Comparison of ENCODE assay signal across 26 cellular contexts in genomic region chr9:138052635-138053320, GRCh38.
A peak's percentile ranks its signal among the peaks of the same experiment; 100 is the strongest.
DNase-seq lines count a peak whose midpoint lies in the region; ATAC-seq, FAIRE-seq and TF ChIP-seq lines count a peak whose summit lies in the region.
"Had no signal": no experiment of that assay in that cellular context is flagged by ENCODE, and none has a peak within 500 bp of the region (broad histone marks: within the 10 kb centered on the region; RNA-seq: fewer than 3 reads in every experiment).

No MANE protein-coding gene starts in this region.

- POLR2A ChIA-PET in K562 (lab: Yijun Ruan, JAX), result interaction anchor here (1.2 kb wide), 1 partner anchor 13 kb away, joined by 6 read pairs; no protein-coding TSS in a partner anchor

- peak; percentile 32 for DNase-seq in activated CD8-positive, alpha-beta memory T cell treated with anti-CD3 and anti-CD28 coated beads for 24 hours
- DNase-seq in activated CD8-positive, alpha-beta memory T cell treated with anti-CD3 and anti-CD28 coated beads, Interleukin-2, amount 50 U/mL, for 4 hours, result no peak
- DNase-seq in K562 (ENCODE audit: extremely low read depth in 1 of 4, low spot score in 3 of 4), result no peak
- DNase-seq in neural crest cell (ENCODE audit: low read depth, low spot score), result no peak
- DNase-seq in type B pancreatic cell (ENCODE audit: extremely low spot score, unreplicated experiment), result peak; percentile 62
- DNase-seq in NCI-H526 treated with DMSO at 0.1 percent for 48 hours (lab: John Stamatoyannopoulos, UW), result no peak
- DNase-seq in NCI-H524 (lab: John Stamatoyannopoulos, UW), result no peak
- DNase-seq in NCI-H1417 (lab: John Stamatoyannopoulos, UW), result no peak
- DNase-seq: activated CD4-positive, alpha-beta T cell treated with anti-CD3 and anti-CD28 coated beads for 4 hours; activated naive CD4-positive, alpha-beta T cell treated with anti-CD3 and anti-CD28 coated beads, Interleukin-2, amount 10 ng/mL, durations not matched to agents 7 days and 5 days; activated T-cell treated with anti-CD3 and anti-CD28 coated beads, Interleukin-2, amount 50 U/mL, for 72 hours; amniotic stem cell; Caco-2; cortex of kidney; DMS79 treated with DMSO at 0.1 percent for 48 hours; effector memory CD8-positive, alpha-beta T cell; GOT3; left ventricle myocardium superior; NCI-H1694; SIG-M5; stimulated activated CD4-positive, alpha-beta T cell treated with anti-CD3 and anti-CD28 coated beads, Interleukin-4, amount 100 ng/mL, for 24 hours had no signal

- CTCF ChIA-PET in K562 (lab: Yijun Ruan, JAX; ENCODE audit: low intra/inter-chr PET ratio), result no interaction called here

- TF ChIP-seq POLR2A in K562 (conservative IDR thresholded peaks at IDR 0.05), result no peak

- H3K9me3 ChIP-seq in K562 (replicated peaks; ENCODE audit: control insufficient read depth, insufficient read depth, low read depth, low read length), result no peaks in the 10 kb centered on the region
- H3K9me3 ChIP-seq: Caco-2, prostate gland, right lobe of liver, upper lobe of left lung had no signal

- peak overlapping the region; percentile 27 for H3K27ac Mint-ChIP-seq in neural crest cell (ENCODE audit: unreplicated experiment)
- no peak overlapping the region for H3K27ac Mint-ChIP-seq in type B pancreatic cell
- H3K27ac Mint-ChIP-seq: activated naive CD4-positive, alpha-beta T cell treated with anti-CD3 and anti-CD28 coated beads, Interleukin-2, amount 10 ng/mL, durations not matched to agents 7 days and 5 days; activated T-cell treated with anti-CD3 and anti-CD28 coated beads, Interleukin-2, amount 50 U/mL, for 72 hours had no signal

- H3K9me1 ChIP-seq in K562 (ENCODE audit: control insufficient read depth, insufficient read depth, low read length), result no peaks in the 10 kb centered on the region

- in situ Hi-C loops in K562 (cut with MboI), result no loop called here

- H3K79me2 ChIP-seq in K562 (ENCODE audit: control insufficient read depth, insufficient read depth, low read length), result no peaks in the 10 kb centered on the region

- H3K27ac ChIP-seq in K562 (ENCODE audit: extremely low read depth, low read depth, low read length), result no peak overlapping the region
- H3K27ac ChIP-seq: C4-2B, prostate gland, right lobe of liver, upper lobe of left lung had no signal

- TF ChIP-seq CTCF in K562 (IDR thresholded peaks at IDR 0.05 in 2 of 3, conservative IDR thresholded peaks at IDR 0.05 in 1 of 3; ENCODE audit: insufficient read depth in 2 of 3, low read depth in 1 of 3, low read length in 3 of 3) (no peak), neural crest cell (conservative IDR thresholded peaks at IDR 0.05) (no peak), type B pancreatic cell (conservative IDR thresholded peaks at IDR 0.05) (no peak)

- no peak overlapping the region for H3K9ac ChIP-seq in K562 (ENCODE audit: insufficient read depth in 1 of 2, low read depth in 2 of 2, low read length in 2 of 2)

- no peaks in the 10 kb centered on the region for H3K4me1 Mint-ChIP-seq in neural crest cell
- peaks cover 1% of the 10 kb centered on the region for H3K4me1 Mint-ChIP-seq in type B pancreatic cell (ENCODE audit: unreplicated experiment)
- H3K4me1 Mint-ChIP-seq: activated naive CD4-positive, alpha-beta T cell treated with anti-CD3 and anti-CD28 coated beads, Interleukin-2, amount 10 ng/mL, durations not matched to agents 7 days and 5 days had no signal

- H3K36me3 Mint-ChIP-seq in neural crest cell (ENCODE audit: low read depth), result no peaks in the 10 kb centered on the region
- H3K36me3 Mint-ChIP-seq in type B pancreatic cell, result no peaks in the 10 kb centered on the region
- H3K36me3 Mint-ChIP-seq: activated naive CD4-positive, alpha-beta T cell treated with anti-CD3 and anti-CD28 coated beads, Interleukin-2, amount 10 ng/mL, durations not matched to agents 7 days and 5 days had no signal

- peaks cover 47 to 73% of the 10 kb centered on the region in 2 experiments; a peak in 4 of 5 replicates for H3K27me3 ChIP-seq in K562 (ENCODE audit: control insufficient read depth in 2 of 2, insufficient read depth in 2 of 2, low read length in 2 of 2)
- H3K27me3 ChIP-seq: right lobe of liver, upper lobe of left lung had no signal

- H4K20me1 ChIP-seq in K562 (replicated peaks; ENCODE audit: control insufficient read depth, insufficient read depth, low read length), result 0 out of 2 replicates have a peak, but pooled peaks cover 4% of the 10 kb centered on the region

- WGBS in K562 (ENCODE audit: insufficient coverage, low coverage, missing lambda C conversion rate), result 2% methylated on average over 12 of the region's 12 CpGs

- no peak overlapping the region for H3K4me3 ChIP-seq in K562
- H3K4me3 ChIP-seq: prostate gland, right lobe of liver, upper lobe of left lung had no signal

- intact Hi-C loops in K562 (cut with micrococcal nuclease), result no loop called here

- no TSS peak for BruUV-seq in K562 (replicated peaks; lab: Mats Ljungman, UMichigan)

- H3K4me1 ChIP-seq in K562 (replicated peaks in 1 of 2; ENCODE audit: control insufficient read depth in 2 of 2, insufficient read depth in 2 of 2, low read length in 2 of 2), result peaks cover 0 to 15% of the 10 kb centered on the region in 2 experiments; a peak in 3 of 5 replicates
- H3K4me1 ChIP-seq: Caco-2, prostate gland, right lobe of liver, upper lobe of left lung had no signal

- H3K9me3 Mint-ChIP-seq in neural crest cell (no peaks in the 10 kb centered on the region), type B pancreatic cell (no peaks in the 10 kb centered on the region)
- H3K9me3 Mint-ChIP-seq: activated naive CD4-positive, alpha-beta T cell treated with anti-CD3 and anti-CD28 coated beads, Interleukin-2, amount 10 ng/mL, durations not matched to agents 7 days and 5 days; activated T-cell treated with anti-CD3 and anti-CD28 coated beads, Interleukin-2, amount 50 U/mL, for 72 hours; effector memory CD8-positive, alpha-beta T cell had no signal

- no peak for TF ChIP-seq RAD21 in K562 (CRISPR knock-in tag; conservative IDR thresholded peaks at IDR 0.05 in 1 of 2, IDR thresholded peaks at IDR 0.05 in 1 of 2)

- peak overlapping the region; percentile 62 for H2AFZ ChIP-seq in K562 (ENCODE audit: low read depth, low read length)

- H3K4me2 ChIP-seq in K562 (ENCODE audit: insufficient read depth, low read length), result no peak overlapping the region; the same call in 1 of the 2 replicates

- H3K27me3 Mint-ChIP-seq in neural crest cell (ENCODE audit: low read depth) (no peaks in the 10 kb centered on the region), type B pancreatic cell (no peaks in the 10 kb centered on the region)

- H3K4me3 Mint-ChIP-seq in neural crest cell (no peak overlapping the region), type B pancreatic cell (no peak overlapping the region)
- H3K4me3 Mint-ChIP-seq: activated naive CD4-positive, alpha-beta T cell treated with anti-CD3 and anti-CD28 coated beads, Interleukin-2, amount 10 ng/mL, durations not matched to agents 7 days and 5 days; activated T-cell treated with anti-CD3 and anti-CD28 coated beads, Interleukin-2, amount 50 U/mL, for 72 hours; effector memory CD8-positive, alpha-beta T cell had no signal

- no peak for FAIRE-seq in K562 (lab: Jason Lieb, UNC)
- FAIRE-seq: bronchial epithelial cell had no signal

- no peak for ATAC-seq in K562
- ATAC-seq: activated T-cell treated with anti-CD3 and anti-CD28 coated beads, Interleukin-2, amount 50 U/mL, for 72 hours; effector memory CD8-positive, alpha-beta T cell; left ventricle myocardium superior; right lobe of liver had no signal

- no peak for TF ChIP-seq EP300 in K562 (IDR thresholded peaks at IDR 0.05; ENCODE audit: low read length)

- H3K36me3 ChIP-seq in K562 (ENCODE audit: control insufficient read depth, insufficient read depth, low read length), result no peaks in the 10 kb centered on the region
- H3K36me3 ChIP-seq: prostate gland, right lobe of liver, upper lobe of left lung had no signal

TF ChIP-seq in K562, 482 proteins besides CTCF, POLR2A, EP300 and RAD21:
- TF ChIP-seq YY1 (IDR thresholded peaks at IDR 0.05; ENCODE audit: borderline replicate concordance in 1 of 3, control insufficient read depth in 1 of 3, extremely low read depth in 1 of 3, insufficient read depth in 3 of 3, insufficient read length in 1 of 3, insufficient replicate concordance in 2 of 3, low read depth in 1 of 3, low read length in 2 of 3) (no peak), SIRT6 (IDR thresholded peaks at IDR 0.05; ENCODE audit: low read depth, low read length) (no peak), SMARCA5 (IDR thresholded peaks at IDR 0.05) (no peak), HDAC2 (IDR thresholded peaks at IDR 0.05) (no peak), ILF3 (IDR thresholded peaks at IDR 0.05; ENCODE audit: borderline replicate concordance) (no peak), ATF7 (IDR thresholded peaks at IDR 0.05) (no peak), ZNF655 (CRISPR knock-in tag; IDR thresholded peaks at IDR 0.05) (no peak), ZNF699 (CRISPR knock-in tag; IDR thresholded peaks at IDR 0.05; ENCODE audit: insufficient replicate concordance) (no peak), CBFB (CRISPR knock-in tag; IDR thresholded peaks at IDR 0.05) (no peak), NFIX (CRISPR knock-in tag; IDR thresholded peaks at IDR 0.05; ENCODE audit: low read depth) (no peak), RBM22 (IDR thresholded peaks at IDR 0.05; ENCODE audit: low read depth, low read length, poor library complexity, severe bottlenecking) (no peak)

Comparison
In these comparisons a context has a peak if more than half of its experiments do, and no peak if none do; other contexts are left out.
1. DNase-seq: peak in activated CD8-positive, alpha-beta memory T cell treated with anti-CD3 and anti-CD28 coated beads for 24 hours (single experiment) and type B pancreatic cell (single experiment); none in activated CD8-positive, alpha-beta memory T cell treated with anti-CD3 and anti-CD28 coated beads, Interleukin-2, amount 50 U/mL, for 4 hours (single experiment), K562 (0 of 4), neural crest cell (single experiment), NCI-H526 treated with DMSO at 0.1 percent for 48 hours (single experiment), NCI-H524 (0 of 2) and NCI-H1417 (0 of 3).